Comparison of ENCODE assay signal across 1 cellular context in the genomic region with DNA sequence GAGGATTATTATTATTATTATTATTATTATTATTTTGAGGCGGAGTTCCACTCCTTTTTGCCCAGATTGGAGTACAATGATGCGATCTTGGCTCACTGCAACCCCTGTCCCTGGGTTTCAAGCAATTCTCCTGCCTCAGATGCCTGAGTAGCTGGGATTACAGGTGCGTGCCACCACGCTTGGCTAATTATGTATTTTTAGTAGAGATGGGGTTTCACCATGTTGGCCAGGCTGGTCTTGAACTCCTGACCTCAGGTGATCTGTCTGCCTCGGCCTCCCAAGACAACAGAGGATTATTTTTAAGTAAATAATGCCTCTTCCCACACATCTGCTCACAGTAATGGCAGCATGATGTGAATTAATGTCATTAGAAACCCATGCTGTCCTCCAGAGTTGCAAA. TPM values are rescaled to one million over a fixed set of nuclear protein-coding genes. Genes with fewer than 3 reads are reported as not detected.
"Had no signal": no experiment of that assay in that cellular context is flagged by ENCODE, and none has a peak within 500 bp of the region (broad histone marks: within the 10 kb centered on the region; RNA-seq: fewer than 3 reads in every experiment).

No MANE protein-coding gene starts in this region.

RNA-seq across cellular contexts. Expression of a gene that starts 20.5 kb away (rescaled TPM):
- total RNA-seq: endodermal cell had no signal
